Comparison of ENCODE assay signal across 21 cellular contexts in the genomic region with DNA sequence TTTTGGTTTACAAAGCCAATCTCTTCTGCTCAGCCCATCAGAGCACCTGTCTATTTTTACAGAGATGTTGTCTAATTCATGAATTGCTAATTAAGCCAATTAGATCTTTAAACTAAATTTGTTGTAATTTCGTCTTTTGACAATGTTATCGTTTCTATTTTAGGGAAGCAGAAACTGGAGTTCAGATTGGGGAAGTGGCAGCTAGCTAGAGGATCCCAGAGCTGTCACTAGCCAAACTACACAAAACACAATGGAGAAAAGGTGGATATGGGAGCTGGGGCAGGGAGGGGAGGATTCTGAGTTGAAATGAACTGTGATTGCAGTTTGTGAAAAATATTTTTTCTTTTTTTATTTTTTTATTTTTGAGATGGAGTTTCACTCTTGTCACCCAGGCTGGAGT.
"Had no signal": no experiment of that assay in that cellular context is flagged by ENCODE, and none has a peak within 500 bp of the region (broad histone marks: within the 10 kb centered on the region; RNA-seq: fewer than 3 reads in every experiment).

No MANE protein-coding gene starts in this region.

- H3K4me1 Mint-ChIP-seq: stimulated activated naive CD8-positive, alpha-beta T cell treated with anti-CD3 and anti-CD28 coated beads, Interleukin-15, amount 100 ng/mL, for 72 hours had no signal

- ATAC-seq: heart left ventricle; mucosa of descending colon; naive thymus-derived CD8-positive, alpha-beta T cell; stimulated activated naive B cell treated with anti-CD40 and anti-IgM and Interleukin-4, amounts not matched to agents 10 μg/mL and 1 μg/mL and 100 μg/mL, for 72 hours; stimulated activated naive CD8-positive, alpha-beta T cell treated with anti-CD3 and anti-CD28 coated beads, Interleukin-15, amount 100 ng/mL, for 72 hours; upper lobe of right lung had no signal

- H3K4me3 Mint-ChIP-seq: naive thymus-derived CD8-positive, alpha-beta T cell; stimulated activated naive B cell treated with anti-CD40 and anti-IgM and Interleukin-4, amounts not matched to agents 10 μg/mL and 1 μg/mL and 100 μg/mL, for 72 hours; stimulated activated naive CD8-positive, alpha-beta T cell treated with anti-CD3 and anti-CD28 coated beads, Interleukin-15, amount 100 ng/mL, for 72 hours had no signal

- H3K4me1 ChIP-seq: right atrium auricular region, sigmoid colon, testis, tibial nerve, upper lobe of right lung, vagina had no signal

- H3K27me3 Mint-ChIP-seq: naive thymus-derived CD8-positive, alpha-beta T cell; stimulated activated naive B cell treated with anti-CD40 and anti-IgM and Interleukin-4, amounts not matched to agents 10 μg/mL and 1 μg/mL and 100 μg/mL, for 72 hours; stimulated activated naive CD8-positive, alpha-beta T cell treated with anti-CD3 and anti-CD28 coated beads, Interleukin-15, amount 100 ng/mL, for 72 hours had no signal

- H3K27ac ChIP-seq: heart left ventricle, neutrophil, right atrium auricular region, sigmoid colon, skin epidermis, testis, tibial nerve, upper lobe of right lung, vagina had no signal

- H3K27me3 ChIP-seq: heart left ventricle, neutrophil, right atrium auricular region, sigmoid colon, testis, tibial nerve, upper lobe of right lung, vagina had no signal

- H3K4me3 ChIP-seq: heart left ventricle, mucosa of descending colon, right atrium auricular region, sigmoid colon, skin epidermis, testis, tibial nerve, upper lobe of right lung, vagina had no signal

- DNase-seq: dermis blood vessel endothelial cell; effector CD4-positive, alpha-beta T cell; heart left ventricle; hippocampal formation; kidney glomerular epithelial cell; mucosa of descending colon; naive thymus-derived CD8-positive, alpha-beta T cell; sigmoid colon; stimulated activated CD4-positive, alpha-beta T cell treated with anti-CD3 and anti-CD28 coated beads, Interleukin-2, amount 100 ng/mL, for 24 hours; stimulated activated CD4-positive, alpha-beta T cell treated with anti-CD3 and anti-CD28 coated beads, Interleukin-4, amount 100 ng/mL, for 4 hours; stimulated activated naive B cell treated with anti-CD40 and anti-IgM and Interleukin-4, amounts not matched to agents 10 μg/mL and 1 μg/mL and 100 μg/mL, for 72 hours; stimulated activated naive CD8-positive, alpha-beta T cell treated with anti-CD3 and anti-CD28 coated beads, Interleukin-15, amount 100 ng/mL, for 72 hours; testis; upper lobe of right lung had no signal

- H3K9me3 ChIP-seq: neutrophil, right atrium auricular region, testis, upper lobe of right lung, vagina had no signal

- FAIRE-seq: frontal cortex, islet of Langerhans had no signal

- H3K36me3 ChIP-seq: heart left ventricle, neutrophil, right atrium auricular region, sigmoid colon, tibial nerve, upper lobe of right lung, vagina had no signal

- H3K27ac Mint-ChIP-seq: stimulated activated naive CD8-positive, alpha-beta T cell treated with anti-CD3 and anti-CD28 coated beads, Interleukin-15, amount 100 ng/mL, for 72 hours had no signal
